In the genomic region with DNA sequence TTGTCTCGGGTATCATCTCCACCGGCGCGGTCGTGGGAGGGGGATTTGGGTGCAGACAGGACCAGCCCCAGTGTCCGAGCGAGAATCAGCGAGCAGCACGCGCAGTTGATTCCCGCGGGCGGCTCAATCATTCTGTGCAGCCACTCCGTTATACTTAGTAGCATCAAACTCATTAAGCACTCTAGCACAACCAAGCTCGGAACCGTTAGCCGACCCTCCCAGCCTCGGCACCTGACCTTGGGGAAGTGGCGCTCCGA, we compare ENCODE assay signal across 8 cellular contexts. TPM values are rescaled to one million over a fixed set of nuclear protein-coding genes. Genes with fewer than 3 reads are reported as not detected.
DNase-seq lines count a peak whose midpoint lies in the region; ATAC-seq and TF ChIP-seq lines count a peak whose summit lies in the region.

No MANE protein-coding gene starts in this region.

- no peaks in the 10 kb centered on the region for H3K9me2 ChIP-seq in neural cell (ENCODE audit: insufficient read depth, low read length)

- TF ChIP-seq EP300 in neural cell (conservative IDR thresholded peaks at IDR 0.05; ENCODE audit: poor library complexity, severe bottlenecking): no peak

- H4K20me1 ChIP-seq in neural cell (ENCODE audit: insufficient read depth): no peaks in the 10 kb centered on the region

- peaks cover 4% of the 10 kb centered on the region for H3F3A ChIP-seq in neural cell (ENCODE audit: insufficient read depth, low read length, poor library complexity, severe bottlenecking)

- peaks cover 29% of the 10 kb centered on the region for H3K79me2 ChIP-seq in neural cell (replicated peaks; ENCODE audit: insufficient read depth, low read length)

- no peaks in the 10 kb centered on the region for H3K27me3 Mint-ChIP-seq in CD4-positive, CD25-positive, alpha-beta regulatory T cell
- no peaks in the 10 kb centered on the region for H3K27me3 Mint-ChIP-seq in endodermal cell (ENCODE audit: insufficient read depth)

- H3K9me3 ChIP-seq in CD4-positive, CD25-positive, alpha-beta regulatory T cell (ENCODE audit: control insufficient read depth in 2 of 2, low read length in 2 of 2): no peaks in the 10 kb centered on the region
- no peaks in the 10 kb centered on the region for H3K9me3 ChIP-seq in endodermal cell (ENCODE audit: control insufficient read depth, low read length)
- no peaks in the 10 kb centered on the region for H3K9me3 ChIP-seq in neural cell (ENCODE audit: low read length)

- no peak for TF ChIP-seq RAD21 in neural cell (conservative IDR thresholded peaks at IDR 0.05)

- H3K4me3 ChIP-seq in CD4-positive, CD25-positive, alpha-beta regulatory T cell (ENCODE audit: low read depth, low read length): peak overlapping the region; percentile 95
- H3K4me3 ChIP-seq in NB4 (ENCODE audit: low read depth, low read length) (peak overlapping the region; percentile 88), endodermal cell (ENCODE audit: low read length) (peak overlapping the region; percentile 100), neural cell (ENCODE audit: low read length) (peak overlapping the region; percentile 88)

- H3K27me3 ChIP-seq in CD4-positive, CD25-positive, alpha-beta regulatory T cell (ENCODE audit: control insufficient read depth, insufficient read depth, low read length): no peaks in the 10 kb centered on the region
- no peaks in the 10 kb centered on the region for H3K27me3 ChIP-seq in endodermal cell (ENCODE audit: control insufficient read depth, insufficient read depth, low read length, poor library complexity, severe bottlenecking)
- no peaks in the 10 kb centered on the region for H3K27me3 ChIP-seq in neural cell (ENCODE audit: insufficient read depth, low read depth, low read length)

- TF ChIP-seq POLR2A in NB4 (IDR thresholded peaks at IDR 0.05; ENCODE audit: extremely low read depth, insufficient read length): no peak

- no peak for DNase-seq in CD4-positive, CD25-positive, alpha-beta regulatory T cell
- DNase-seq in NB4 (ENCODE audit: low read depth) (no peak), endodermal cell (no peak), NCI-H82 (lab: John Stamatoyannopoulos, UW) (no peak), SW 1271 (lab: John Stamatoyannopoulos, UW) (no peak)

- no peak for ATAC-seq in CD4-positive, CD25-positive, alpha-beta regulatory T cell (ENCODE audit: low read depth in 2 of 2)
- no peak for ATAC-seq in HG02970 (IDR thresholded peaks at IDR 0.05; ENCODE audit: low FRiP score, unreplicated experiment)
- no peak for ATAC-seq in GM21576 (IDR thresholded peaks at IDR 0.05; ENCODE audit: unreplicated experiment)

- H3K27ac ChIP-seq in CD4-positive, CD25-positive, alpha-beta regulatory T cell (ENCODE audit: insufficient read depth, low read length, poor library complexity, severe bottlenecking): peak overlapping the region; percentile 69
- H3K27ac ChIP-seq in endodermal cell (ENCODE audit: low read depth, low read length) (peak overlapping the region; percentile 70), neural cell (ENCODE audit: low read length) (peak overlapping the region; percentile 90)

- no peak for TF ChIP-seq CTCF in NB4 (IDR thresholded peaks at IDR 0.05; ENCODE audit: low read depth, low read length)
- no peak for TF ChIP-seq CTCF in endodermal cell (conservative IDR thresholded peaks at IDR 0.05)
- no peak for TF ChIP-seq CTCF in neural cell (IDR thresholded peaks at IDR 0.05; ENCODE audit: poor library complexity, severe bottlenecking)

- peak overlapping the region; percentile 85 for H3K9ac ChIP-seq in endodermal cell (ENCODE audit: extremely low read depth, low read length, poor library complexity, severe bottlenecking)
- H3K9ac ChIP-seq in neural cell (ENCODE audit: low read length): peak overlapping the region; percentile 97

- 0% methylated on average over 13 to 20 of the region's 20 CpGs for WGBS in endodermal cell (ENCODE audit: insufficient coverage in 1 of 2, insufficient read length in 1 of 2), 2 experiments

- peaks cover 19% of the 10 kb centered on the region for H3K36me3 Mint-ChIP-seq in CD4-positive, CD25-positive, alpha-beta regulatory T cell
- peaks cover 16% of the 10 kb centered on the region for H3K36me3 Mint-ChIP-seq in endodermal cell (ENCODE audit: low read depth)

- H3K4me1 Mint-ChIP-seq in CD4-positive, CD25-positive, alpha-beta regulatory T cell: peaks cover 5 to 79% (median 43%) of the 10 kb centered on the region in 4 donors
- H3K4me1 Mint-ChIP-seq in endodermal cell: peaks cover 41% of the 10 kb centered on the region

- H3K36me3 ChIP-seq in CD4-positive, CD25-positive, alpha-beta regulatory T cell (ENCODE audit: control insufficient read depth, insufficient read depth, low read length): peaks cover 9% of the 10 kb centered on the region
- H3K36me3 ChIP-seq in endodermal cell (ENCODE audit: control insufficient read depth, insufficient read depth, low read length) (peaks cover 19% of the 10 kb centered on the region), neural cell (ENCODE audit: insufficient read depth, low read length) (no peaks in the 10 kb centered on the region)

- no peaks in the 10 kb centered on the region for H3K9me3 Mint-ChIP-seq in CD4-positive, CD25-positive, alpha-beta regulatory T cell
- H3K9me3 Mint-ChIP-seq in endodermal cell: no peaks in the 10 kb centered on the region

- H3K4me1 ChIP-seq in CD4-positive, CD25-positive, alpha-beta regulatory T cell (ENCODE audit: control insufficient read depth, insufficient read depth, low read length, poor library complexity, severe bottlenecking): peaks cover 52% of the 10 kb centered on the region
- peaks cover 4% of the 10 kb centered on the region for H3K4me1 ChIP-seq in endodermal cell (ENCODE audit: control insufficient read depth, insufficient read depth, low read length)

- H2AFZ ChIP-seq in neural cell (ENCODE audit: low read depth, low read length): peak overlapping the region; percentile 78

- peak overlapping the region; percentile 95 to 99 (median 98) for H3K27ac Mint-ChIP-seq in CD4-positive, CD25-positive, alpha-beta regulatory T cell
- peak overlapping the region; percentile 95 for H3K27ac Mint-ChIP-seq in endodermal cell

- H3K4me3 Mint-ChIP-seq in CD4-positive, CD25-positive, alpha-beta regulatory T cell: peak overlapping the region; percentile 97 to 100 (median 99)
- peak overlapping the region; percentile 95 for H3K4me3 Mint-ChIP-seq in endodermal cell

- H3K4me2 ChIP-seq in neural cell (ENCODE audit: low read length): peak overlapping the region; percentile 53

TF ChIP-seq in neural cell, 6 proteins besides CTCF, POLR2A, EP300 and RAD21:
- no peak for TF ChIP-seq SMC3 (conservative IDR thresholded peaks at IDR 0.05; ENCODE audit: poor library complexity)
- TF ChIP-seq, protein P1, sequence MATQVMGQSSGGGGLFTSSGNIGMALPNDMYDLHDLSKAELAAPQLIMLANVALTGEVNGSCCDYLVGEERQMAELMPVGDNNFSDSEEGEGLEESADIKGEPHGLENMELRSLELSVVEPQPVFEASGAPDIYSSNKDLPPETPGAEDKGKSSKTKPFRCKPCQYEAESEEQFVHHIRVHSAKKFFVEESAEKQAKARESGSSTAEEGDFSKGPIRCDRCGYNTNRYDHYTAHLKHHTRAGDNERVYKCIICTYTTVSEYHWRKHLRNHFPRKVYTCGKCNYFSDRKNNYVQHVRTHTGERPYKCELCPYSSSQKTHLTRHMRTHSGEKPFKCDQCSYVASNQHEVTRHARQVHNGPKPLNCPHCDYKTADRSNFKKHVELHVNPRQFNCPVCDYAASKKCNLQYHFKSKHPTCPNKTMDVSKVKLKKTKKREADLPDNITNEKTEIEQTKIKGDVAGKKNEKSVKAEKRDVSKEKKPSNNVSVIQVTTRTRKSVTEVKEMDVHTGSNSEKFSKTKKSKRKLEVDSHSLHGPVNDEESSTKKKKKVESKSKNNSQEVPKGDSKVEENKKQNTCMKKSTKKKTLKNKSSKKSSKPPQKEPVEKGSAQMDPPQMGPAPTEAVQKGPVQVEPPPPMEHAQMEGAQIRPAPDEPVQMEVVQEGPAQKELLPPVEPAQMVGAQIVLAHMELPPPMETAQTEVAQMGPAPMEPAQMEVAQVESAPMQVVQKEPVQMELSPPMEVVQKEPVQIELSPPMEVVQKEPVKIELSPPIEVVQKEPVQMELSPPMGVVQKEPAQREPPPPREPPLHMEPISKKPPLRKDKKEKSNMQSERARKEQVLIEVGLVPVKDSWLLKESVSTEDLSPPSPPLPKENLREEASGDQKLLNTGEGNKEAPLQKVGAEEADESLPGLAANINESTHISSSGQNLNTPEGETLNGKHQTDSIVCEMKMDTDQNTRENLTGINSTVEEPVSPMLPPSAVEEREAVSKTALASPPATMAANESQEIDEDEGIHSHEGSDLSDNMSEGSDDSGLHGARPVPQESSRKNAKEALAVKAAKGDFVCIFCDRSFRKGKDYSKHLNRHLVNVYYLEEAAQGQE (IDR thresholded peaks at IDR 0.05; ENCODE audit: borderline replicate concordance): peak; percentile 55

RNA-seq across cellular contexts. Expression of a gene that starts 0.2 kb away (rescaled TPM):
- total RNA-seq in CD4-positive, CD25-positive, alpha-beta regulatory T cell: 8.2 TPM
- polyA plus RNA-seq in CD4-positive, CD25-positive, alpha-beta regulatory T cell: 10 to 100 TPM; 11.3 to 15.7 (median 11.6) TPM
- total RNA-seq in endodermal cell: 10 to 100 TPM; 13.6 to 25.3 TPM
- 18.8 TPM for polyA plus RNA-seq in endodermal cell (2013, experiment 1 of 2)
- polyA plus RNA-seq in endodermal cell (2013, experiment 2 of 2): 16.8 TPM
- 22.6 and 24.4 TPM in 2 replicates for polyA plus RNA-seq in neural cell
- 9.7 and 10.3 TPM in 2 replicates for polyA minus RNA-seq in neural cell

RNA-seq across cellular contexts. Expression of a gene that starts 0.4 kb away (rescaled TPM):
- 39.7 TPM for total RNA-seq in CD4-positive, CD25-positive, alpha-beta regulatory T cell
- 10 to 100 TPM; 29.3 to 35.0 (median 31.3) TPM for polyA plus RNA-seq in CD4-positive, CD25-positive, alpha-beta regulatory T cell
- total RNA-seq in endodermal cell: 10 to 100 TPM; 54.6 to 58.7 TPM
- 32.7 TPM for polyA plus RNA-seq in endodermal cell (2013, experiment 1 of 2)
- 34.9 TPM for polyA plus RNA-seq in endodermal cell (2013, experiment 2 of 2)
- 11.6 and 15.6 TPM in 2 replicates for polyA plus RNA-seq in neural cell
- polyA minus RNA-seq in neural cell: 40.6 and 40.9 TPM in 2 replicates

RNA-seq across cellular contexts. Expression of a gene that starts 39.2 kb away (rescaled TPM):
- 0.52 TPM for total RNA-seq in CD4-positive, CD25-positive, alpha-beta regulatory T cell
- polyA plus RNA-seq in CD4-positive, CD25-positive, alpha-beta regulatory T cell: under 1 TPM in 2 of 4 donors, not detected in 2; 0.40 to 0.60 TPM
- total RNA-seq in endodermal cell: 10 to 100 TPM; 15.2 to 18.0 TPM
- polyA plus RNA-seq in endodermal cell (2013, experiment 1 of 2): 6.4 TPM
- polyA plus RNA-seq in endodermal cell (2013, experiment 2 of 2): 4.7 TPM
- polyA plus RNA-seq in neural cell: not detected in 2 replicates
- polyA minus RNA-seq in neural cell: 0.97 TPM in 1 of 2 replicates, not detected in the other

RNA-seq across cellular contexts. Expression of a gene that starts 52.0 kb away (rescaled TPM):
- total RNA-seq in CD4-positive, CD25-positive, alpha-beta regulatory T cell: 36.1 TPM
- 10 to 100 TPM; 43.0 to 77.7 (median 62.6) TPM for polyA plus RNA-seq in CD4-positive, CD25-positive, alpha-beta regulatory T cell
- 10 to 100 TPM; 66.9 to 86.5 TPM for total RNA-seq in endodermal cell
- polyA plus RNA-seq in endodermal cell (2013, experiment 1 of 2): 39.4 TPM
- 25.4 TPM for polyA plus RNA-seq in endodermal cell (2013, experiment 2 of 2)
- polyA plus RNA-seq in neural cell: 26.7 and 34.7 TPM in 2 replicates
- 18.3 and 18.4 TPM in 2 replicates for polyA minus RNA-seq in neural cell

Comparison
In these comparisons a context has a peak if more than half of its experiments do, and no peak if none do; other contexts are left out.
1. RNA of a gene that starts 39.2 kb away (total RNA-seq): 15.2 to 18.0 TPM in endodermal cell; 0.52 TPM in CD4-positive, CD25-positive, alpha-beta regulatory T cell (single experiment); every median in the first group is over 10 times any median in the second.
2. Peak in every context shown above with its lines, with median percentiles within 50 percentile points of each other: H3K27ac ChIP-seq and H3K4me3 ChIP-seq.